1 cellular context compared by ENCODE assay signal in genomic region chr1:3649342-3650247, GRCh38.
TF ChIP-seq lines count a peak whose summit lies in the region.

A gene with protein sequence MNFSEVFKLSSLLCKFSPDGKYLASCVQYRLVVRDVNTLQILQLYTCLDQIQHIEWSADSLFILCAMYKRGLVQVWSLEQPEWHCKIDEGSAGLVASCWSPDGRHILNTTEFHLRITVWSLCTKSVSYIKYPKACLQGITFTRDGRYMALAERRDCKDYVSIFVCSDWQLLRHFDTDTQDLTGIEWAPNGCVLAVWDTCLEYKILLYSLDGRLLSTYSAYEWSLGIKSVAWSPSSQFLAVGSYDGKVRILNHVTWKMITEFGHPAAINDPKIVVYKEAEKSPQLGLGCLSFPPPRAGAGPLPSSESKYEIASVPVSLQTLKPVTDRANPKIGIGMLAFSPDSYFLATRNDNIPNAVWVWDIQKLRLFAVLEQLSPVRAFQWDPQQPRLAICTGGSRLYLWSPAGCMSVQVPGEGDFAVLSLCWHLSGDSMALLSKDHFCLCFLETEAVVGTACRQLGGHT (minus strand): TSS chr1:3650103. CDS start chr1:3649999, 104 bp downstream.

TF ChIP-seq in GM12878, 131 proteins besides CTCF, POLR2A, EP300 and RAD21 (continued from another document):
- TF ChIP-seq NR2C2 (IDR thresholded peaks at IDR 0.05; ENCODE audit: borderline replicate concordance, control insufficient read depth, insufficient read length, low read depth) = no peak
- peak; percentile 13; the same call in 1 of the 2 replicates for TF ChIP-seq BRCA1 (IDR thresholded peaks at IDR 0.05; ENCODE audit: low read depth, low read length)
- peak; percentile 70 for TF ChIP-seq LARP7 (IDR thresholded peaks at IDR 0.05)
- TF ChIP-seq ZBTB4 (CRISPR knock-in tag; IDR thresholded peaks at IDR 0.05) = no peak
- TF ChIP-seq RAD51 (IDR thresholded peaks at IDR 0.05) = no peak
- TF ChIP-seq ZNF384 (IDR thresholded peaks at IDR 0.05; ENCODE audit: borderline replicate concordance, low read depth, low read length) = no peak
- no peak for TF ChIP-seq MAX (IDR thresholded peaks at IDR 0.05; ENCODE audit: low read depth, low read length)
- no peak for TF ChIP-seq TBL1XR1 (IDR thresholded peaks at IDR 0.05; ENCODE audit: low read depth, low read length)
- no peak for TF ChIP-seq TARDBP (IDR thresholded peaks at IDR 0.05; ENCODE audit: borderline replicate concordance)
- TF ChIP-seq TCF12 (IDR thresholded peaks at IDR 0.05; ENCODE audit: low read depth, low read length) = 0 out of 2 replicates have a peak, but pooled peaks have one; percentile 3
TF ChIP-seq in GM12878: peak in this region for 36.
